In genomic region chr3:169871129-169871886, GRCh38 we compare ENCODE assay signal across 18 cellular contexts. TPM values are rescaled to one million over a fixed set of nuclear protein-coding genes. Genes with fewer than 3 reads are reported as not detected.
DNase-seq lines count a peak whose midpoint lies in the region; ATAC-seq and TF ChIP-seq lines count a peak whose summit lies in the region.
"Had no signal": no experiment of that assay in that cellular context is flagged by ENCODE, and none has a peak within 500 bp of the region (broad histone marks: within the 10 kb centered on the region; RNA-seq: fewer than 3 reads in every experiment).

No MANE protein-coding gene starts in this region.

- CTCF ChIA-PET in CD4-positive, alpha-beta memory T cell (lab: Charles Lee; ENCODE audit: partially characterized antibody) = interaction anchor here (1.8 kb wide), 1 partner anchor 9 kb away, joined by 10 read pairs; no protein-coding TSS in a partner anchor
- CTCF ChIA-PET in activated CD8-positive, alpha-beta T cell treated with anti-CD3 and anti-CD28 coated beads for 36 hours (lab: Charles Lee) = no interaction called here

- H3K27ac Mint-ChIP-seq in CD4-positive, alpha-beta memory T cell = peak overlapping the region in 5 of 7 donors; percentile 3 to 83 (median 58)
- no peak overlapping the region for H3K27ac Mint-ChIP-seq in activated CD8-positive, alpha-beta T cell treated with anti-CD3 and anti-CD28 coated beads for 36 hours
- peak overlapping the region; percentile 1 for H3K27ac Mint-ChIP-seq in memory B cell
- H3K27ac Mint-ChIP-seq: nephron progenitor cell; stimulated activated naive CD8-positive, alpha-beta T cell treated with anti-CD3 and anti-CD28 coated beads, Interleukin-15, Interleukin-2, amounts not matched to agents 100 ng/mL and 50 ng/mL, for 24 hours had no signal

- H3K9me3 Mint-ChIP-seq in CD4-positive, alpha-beta memory T cell = no peaks in the 10 kb centered on the region
- H3K9me3 Mint-ChIP-seq in activated CD8-positive, alpha-beta T cell treated with anti-CD3 and anti-CD28 coated beads for 36 hours = no peaks in the 10 kb centered on the region
- H3K9me3 Mint-ChIP-seq in memory B cell = no peaks in the 10 kb centered on the region
- H3K9me3 Mint-ChIP-seq: stimulated activated naive CD8-positive, alpha-beta T cell treated with anti-CD3 and anti-CD28 coated beads, Interleukin-15, Interleukin-2, amounts not matched to agents 100 ng/mL and 50 ng/mL, for 24 hours had no signal

- peaks cover 5% of the 10 kb centered on the region for H3K27me3 ChIP-seq in CD4-positive, alpha-beta memory T cell (ENCODE audit: insufficient read depth, low read length)
- no peaks in the 10 kb centered on the region for H3K27me3 ChIP-seq in dorsolateral prefrontal cortex
- H3K27me3 ChIP-seq in HAP-1 (ENCODE audit: low read depth) = no peaks in the 10 kb centered on the region
- H3K27me3 ChIP-seq: cardiac muscle cell had no signal

- no peaks in the 10 kb centered on the region for H3K9me3 ChIP-seq in CD4-positive, alpha-beta memory T cell (ENCODE audit: control insufficient read depth in 1 of 2, low read length in 2 of 2)
- no peaks in the 10 kb centered on the region for H3K9me3 ChIP-seq in HAP-1

- no peak for TF ChIP-seq CTCF in activated CD8-positive, alpha-beta T cell treated with anti-CD3 and anti-CD28 coated beads for 36 hours (IDR thresholded peaks at IDR 0.05)
- TF ChIP-seq CTCF in dorsolateral prefrontal cortex (IDR thresholded peaks at IDR 0.05 in 54 of 56, conservative IDR thresholded peaks at IDR 0.05 in 2 of 56; ENCODE audit: low read depth in 1 of 56, partially characterized antibody in 56 of 56) = no peak

- H3K36me3 ChIP-seq in CD4-positive, alpha-beta memory T cell (ENCODE audit: insufficient read depth, low read length) = no peaks in the 10 kb centered on the region
- H3K36me3 ChIP-seq in HAP-1 (replicated peaks) = no peaks in the 10 kb centered on the region
- H3K36me3 ChIP-seq: cardiac muscle cell had no signal

- H3K27ac ChIP-seq in CD4-positive, alpha-beta memory T cell (ENCODE audit: low read depth, low read length) = no peak overlapping the region
- H3K27ac ChIP-seq in dorsolateral prefrontal cortex = no peak overlapping the region
- H3K27ac ChIP-seq: cardiac muscle cell had no signal

- in situ Hi-C loops in HAP-1 (cut with MboI; ENCODE audit: low sequenced_read_pairs) = no loop called here

- peaks cover 1 to 2% of the 10 kb centered on the region in 2 donors for H3K27me3 Mint-ChIP-seq in CD4-positive, alpha-beta memory T cell
- H3K27me3 Mint-ChIP-seq in activated CD8-positive, alpha-beta T cell treated with anti-CD3 and anti-CD28 coated beads for 36 hours = no peaks in the 10 kb centered on the region
- no peaks in the 10 kb centered on the region for H3K27me3 Mint-ChIP-seq in memory B cell
- H3K27me3 Mint-ChIP-seq: stimulated activated naive CD8-positive, alpha-beta T cell treated with anti-CD3 and anti-CD28 coated beads, Interleukin-15, Interleukin-2, amounts not matched to agents 100 ng/mL and 50 ng/mL, for 24 hours had no signal

- H3K4me1 Mint-ChIP-seq in CD4-positive, alpha-beta memory T cell = peaks cover 12 to 27% (median 15%) of the 10 kb centered on the region in 4 donors
- peaks cover 13% of the 10 kb centered on the region for H3K4me1 Mint-ChIP-seq in activated CD8-positive, alpha-beta T cell treated with anti-CD3 and anti-CD28 coated beads for 36 hours (ENCODE audit: low read depth)
- peaks cover 6% of the 10 kb centered on the region for H3K4me1 Mint-ChIP-seq in memory B cell

- H3K36me3 Mint-ChIP-seq in CD4-positive, alpha-beta memory T cell = no peaks in the 10 kb centered on the region
- no peaks in the 10 kb centered on the region for H3K36me3 Mint-ChIP-seq in activated CD8-positive, alpha-beta T cell treated with anti-CD3 and anti-CD28 coated beads for 36 hours (ENCODE audit: low read depth)
- H3K36me3 Mint-ChIP-seq in memory B cell = no peaks in the 10 kb centered on the region

- H3K4me1 ChIP-seq in CD4-positive, alpha-beta memory T cell (ENCODE audit: insufficient read depth, low read length) = peaks cover 15% of the 10 kb centered on the region
- peaks cover 32% of the 10 kb centered on the region for H3K4me1 ChIP-seq in HAP-1

- POLR2A ChIA-PET in CD4-positive, alpha-beta memory T cell (lab: Charles Lee; ENCODE audit: partially characterized antibody) = interaction anchor here (1.3 to 1.8 kb wide), 2 partner anchors 95 to 107 kb away, joined by 4 to 12 read pairs; partner anchors contain the start of genes SEC62 and TERC
- POLR2A ChIA-PET in activated CD8-positive, alpha-beta T cell treated with anti-CD3 and anti-CD28 coated beads for 36 hours (lab: Charles Lee) = interaction anchor here (1.1 kb wide), 1 partner anchor 46 kb away, joined by 3 read pairs; no protein-coding TSS in a partner anchor

- intact Hi-C loops in CD4-positive, alpha-beta memory T cell (cut with micrococcal nuclease) = no loop called here
- intact Hi-C loops in activated CD8-positive, alpha-beta T cell treated with anti-CD3 and anti-CD28 coated beads for 36 hours (cut with micrococcal nuclease) = no loop called here
- intact Hi-C loops in dorsolateral prefrontal cortex (cut with DNase I) = no loop called here

- H3K4me3 ChIP-seq in CD4-positive, alpha-beta memory T cell (ENCODE audit: low read length in 2 of 2) = no peak overlapping the region
- H3K4me3 ChIP-seq in dorsolateral prefrontal cortex = no peak overlapping the region
- no peak overlapping the region for H3K4me3 ChIP-seq in HAP-1
- H3K4me3 ChIP-seq: cardiac muscle cell had no signal

- H3K4me3 Mint-ChIP-seq in CD4-positive, alpha-beta memory T cell = peak overlapping the region in 7 of 8 donors; percentile 4 to 77 (median 49)
- H3K4me3 Mint-ChIP-seq in activated CD8-positive, alpha-beta T cell treated with anti-CD3 and anti-CD28 coated beads for 36 hours = no peak overlapping the region
- H3K4me3 Mint-ChIP-seq in memory B cell = no peak overlapping the region
- H3K4me3 Mint-ChIP-seq: nephron progenitor cell; stimulated activated naive CD8-positive, alpha-beta T cell treated with anti-CD3 and anti-CD28 coated beads, Interleukin-15, Interleukin-2, amounts not matched to agents 100 ng/mL and 50 ng/mL, for 24 hours had no signal

- peak; percentile 56 for ATAC-seq in GM21529 (IDR thresholded peaks at IDR 0.05; ENCODE audit: unreplicated experiment)
- no peak for ATAC-seq in activated CD8-positive, alpha-beta T cell treated with anti-CD3 and anti-CD28 coated beads for 36 hours
- ATAC-seq in memory B cell (ENCODE audit: low read depth) = peak; percentile 31
- ATAC-seq: right cardiac atrium had no signal

- peak in 4 of 5 donors; percentile 22 to 29 (median 24) for DNase-seq in CD4-positive, alpha-beta memory T cell
- peak; percentile 11 for DNase-seq in activated CD8-positive, alpha-beta T cell treated with anti-CD3 and anti-CD28 coated beads for 36 hours
- DNase-seq in memory B cell (ENCODE audit: low spot score in 2 of 2) (no peak), dorsolateral prefrontal cortex (no peak), NCI-H748 treated with DMSO at 0.1 percent for 48 hours (lab: John Stamatoyannopoulos, UW) (no peak), DMS153 (lab: John Stamatoyannopoulos, UW) (no peak), HAP-1 (ENCODE audit: low spot score in 2 of 2) (no peak)
- DNase-seq: activated CD4-positive, alpha-beta T cell treated with anti-CD3 and anti-CD28 coated beads for 4 hours; activated gamma-delta T cell; kidney glomerular epithelial cell; nephron progenitor cell; OCI-M1; right cardiac atrium had no signal

RNA-seq across cellular contexts. Expression of gene LRRC31, which starts 1.6 kb away (rescaled TPM):
- total RNA-seq in CD4-positive, alpha-beta memory T cell = not detected
- not detected for polyA plus RNA-seq in CD4-positive, alpha-beta memory T cell
- total RNA-seq in activated CD8-positive, alpha-beta T cell treated with anti-CD3 and anti-CD28 coated beads for 36 hours = not detected
- total RNA-seq in dorsolateral prefrontal cortex = under 1 TPM in 6 of 120 experiments, not detected in 114; 0.18 to 0.35 (median 0.24) TPM
- total RNA-seq: cardiac muscle cell, M059J, right cardiac atrium had no signal
- polyA plus RNA-seq: BJ, cardiac muscle cell, right cardiac atrium had no signal

RNA-seq across cellular contexts. Expression of gene SAMD7, which starts 40.1 kb away (rescaled TPM):
- not detected for total RNA-seq in CD4-positive, alpha-beta memory T cell
- not detected for polyA plus RNA-seq in CD4-positive, alpha-beta memory T cell
- not detected for total RNA-seq in activated CD8-positive, alpha-beta T cell treated with anti-CD3 and anti-CD28 coated beads for 36 hours
- total RNA-seq in dorsolateral prefrontal cortex = under 1 TPM in 8 of 120 experiments, not detected in 112; 0.22 to 0.66 (median 0.27) TPM
- total RNA-seq: cardiac muscle cell, M059J, right cardiac atrium had no signal
- polyA plus RNA-seq: BJ, cardiac muscle cell, right cardiac atrium had no signal

RNA-seq across cellular contexts. Expression of gene LRRC34, which starts 58.6 kb away (rescaled TPM):
- total RNA-seq in CD4-positive, alpha-beta memory T cell = under 1 TPM; 0.33 to 0.47 TPM
- under 1 TPM; 0.38 to 0.98 TPM for polyA plus RNA-seq in CD4-positive, alpha-beta memory T cell
- 1 to 10 TPM; 6.6 to 6.8 TPM for total RNA-seq in activated CD8-positive, alpha-beta T cell treated with anti-CD3 and anti-CD28 coated beads for 36 hours
- 10 to 100 TPM in 85 of 120 experiments, 1 to 10 TPM in 35; 4.9 to 20.1 (median 11.4) TPM for total RNA-seq in dorsolateral prefrontal cortex

RNA-seq across cellular contexts. Expression of gene LRRIQ4, which starts 58.6 kb away (rescaled TPM):
- total RNA-seq in CD4-positive, alpha-beta memory T cell = not detected
- not detected for polyA plus RNA-seq in CD4-positive, alpha-beta memory T cell
- total RNA-seq in activated CD8-positive, alpha-beta T cell treated with anti-CD3 and anti-CD28 coated beads for 36 hours = under 1 TPM in 1 of 2 experiments, not detected in 1; 0.18 TPM
- 1 to 10 TPM in 17 of 120 experiments, under 1 TPM in 83, not detected in 20; 0.23 to 1.8 (median 0.58) TPM for total RNA-seq in dorsolateral prefrontal cortex
- total RNA-seq: M059J, right cardiac atrium had no signal
- polyA plus RNA-seq: BJ, cardiac muscle cell, right cardiac atrium had no signal

Comparison
In these comparisons a context has a peak if more than half of its experiments do, and no peak if none do; other contexts are left out.
1. DNase-seq: peak in CD4-positive, alpha-beta memory T cell (4 of 5) and activated CD8-positive, alpha-beta T cell treated with anti-CD3 and anti-CD28 coated beads for 36 hours (single experiment); none in memory B cell (0 of 2), dorsolateral prefrontal cortex (0 of 10), NCI-H748 treated with DMSO at 0.1 percent for 48 hours (single experiment), DMS153 (single experiment) and HAP-1 (0 of 2).
2. H3K4me3 Mint-ChIP-seq: peak in CD4-positive, alpha-beta memory T cell (7 of 8); none in activated CD8-positive, alpha-beta T cell treated with anti-CD3 and anti-CD28 coated beads for 36 hours (single experiment) and memory B cell (single experiment).
3. RNA of gene LRRC34, which starts 58.6 kb away (total RNA-seq): 4.9 to 20.1 TPM in dorsolateral prefrontal cortex and 6.6 to 6.8 TPM in activated CD8-positive, alpha-beta T cell treated with anti-CD3 and anti-CD28 coated beads for 36 hours; 0.33 to 0.47 TPM in CD4-positive, alpha-beta memory T cell; every median in the first group is over 4 times any median in the second.